In genomic region chr19:17996826-17997316, GRCh38 we compare ENCODE assay signal across 8 cellular contexts.
DNase-seq lines count a peak whose midpoint lies in the region; ATAC-seq lines count a peak whose summit lies in the region.

No MANE protein-coding gene starts in this region.

- peak; percentile 40 for DNase-seq in DMS79 (lab: John Stamatoyannopoulos, UW)
- peak; percentile 72 for DNase-seq in NOMO-1 treated with dmso at 0.1 percent for 144 hours (lab: John Stamatoyannopoulos, UW; ENCODE audit: unreplicated experiment)
- peak; percentile 63 to 92 (median 90) for DNase-seq in activated CD8-positive, alpha-beta memory T cell treated with anti-CD3 and anti-CD28 coated beads for 48 hours (ENCODE audit: low read depth in 2 of 3, low spot score in 2 of 3)
- peak; percentile 89 to 91 (median 90) for DNase-seq in effector memory CD8-positive, alpha-beta T cell
- peak; percentile 84 for DNase-seq in midbrain (lab: John Stamatoyannopoulos, UW)
- DNase-seq in stimulated activated CD8-positive, alpha-beta memory T cell treated with anti-CD3 and anti-CD28 coated beads, Interleukin-4, amount 100 ng/mL, for 4 hours (ENCODE audit: low read depth in 2 of 2, low spot score in 1 of 2), result peak; percentile 66 to 81

- no peak overlapping the region for H3K4me3 Mint-ChIP-seq in effector memory CD8-positive, alpha-beta T cell

- H3K36me3 Mint-ChIP-seq in effector memory CD8-positive, alpha-beta T cell (ENCODE audit: insufficient read depth), result peaks cover 21% of the 10 kb centered on the region

- H3K27ac Mint-ChIP-seq in effector memory CD8-positive, alpha-beta T cell, result peak overlapping the region in 1 of 2 donors; percentile 41

- no peaks in the 10 kb centered on the region for H3K9me3 Mint-ChIP-seq in effector memory CD8-positive, alpha-beta T cell

- H3K4me1 Mint-ChIP-seq in effector memory CD8-positive, alpha-beta T cell (ENCODE audit: low read depth in 2 of 2), result peaks cover 16 to 17% of the 10 kb centered on the region in 2 donors

- no peaks in the 10 kb centered on the region for H3K27me3 Mint-ChIP-seq in effector memory CD8-positive, alpha-beta T cell

- ATAC-seq in HG03460 (IDR thresholded peaks at IDR 0.05; ENCODE audit: unreplicated experiment) (peak; percentile 47), GM18868 (IDR thresholded peaks at IDR 0.05; ENCODE audit: unreplicated experiment) (no peak)
- ATAC-seq in effector memory CD8-positive, alpha-beta T cell (replicated peaks), result peak; percentile 17

Comparison
In these comparisons a context has a peak if more than half of its experiments do, and no peak if none do; other contexts are left out.
1. DNase-seq: peak in every context shown above with its lines; median percentile 90 in activated CD8-positive, alpha-beta memory T cell treated with anti-CD3 and anti-CD28 coated beads for 48 hours; 90 in effector memory CD8-positive, alpha-beta T cell; 84 in midbrain; 74 in stimulated activated CD8-positive, alpha-beta memory T cell treated with anti-CD3 and anti-CD28 coated beads, Interleukin-4, amount 100 ng/mL, for 4 hours; 72 in NOMO-1 treated with dmso at 0.1 percent for 144 hours; 40 in DMS79.